15 cellular contexts compared by ENCODE assay signal in the genomic region with DNA sequence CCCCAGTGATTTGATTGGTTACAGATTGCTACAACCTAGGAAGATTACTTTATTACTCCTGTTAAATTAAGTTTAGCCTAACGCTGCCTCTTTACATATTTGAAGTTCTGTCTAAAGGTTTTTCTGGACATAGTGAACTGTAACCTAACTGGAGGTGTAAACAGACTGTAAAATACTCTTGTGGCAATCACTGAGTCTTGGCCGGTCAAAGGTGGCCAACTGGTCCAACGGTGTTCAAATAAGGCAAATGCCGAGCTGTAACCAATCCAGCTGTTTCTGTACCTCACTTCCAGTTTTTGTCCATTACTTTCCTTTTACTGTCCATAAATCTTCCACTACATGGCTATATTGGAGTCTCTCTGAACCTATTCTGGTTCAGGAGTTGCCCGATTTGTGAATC. TPM values are rescaled to one million over a fixed set of nuclear protein-coding genes. Genes with fewer than 3 reads are reported as not detected.
DNase-seq lines count a peak whose midpoint lies in the region; ATAC-seq and TF ChIP-seq lines count a peak whose summit lies in the region.
"Had no signal": no experiment of that assay in that cellular context is flagged by ENCODE, and none has a peak within 500 bp of the region (broad histone marks: within the 10 kb centered on the region; RNA-seq: fewer than 3 reads in every experiment).

No MANE protein-coding gene starts in this region.

- H2AFZ ChIP-seq in KMS-11 (ENCODE audit: low read depth) = no peak overlapping the region

- H4K20me1 ChIP-seq in KMS-11 (ENCODE audit: insufficient read depth) = no peaks in the 10 kb centered on the region

- H3K4me1 ChIP-seq in KMS-11 (ENCODE audit: low read depth, poor library complexity, severe bottlenecking) = peaks cover 81% of the 10 kb centered on the region
- H3K4me1 ChIP-seq in colonic mucosa = peaks cover 13% of the 10 kb centered on the region
- H3K4me1 ChIP-seq in mucosa of descending colon (ENCODE audit: low read depth) = peaks cover 42% of the 10 kb centered on the region
- peaks cover 30 to 52% (median 45%) of the 10 kb centered on the region in 4 donors for H3K4me1 ChIP-seq in transverse colon
- peaks cover 1% of the 10 kb centered on the region for H3K4me1 ChIP-seq in vagina

- H3K36me3 ChIP-seq in KMS-11 (ENCODE audit: insufficient read depth) = no peaks in the 10 kb centered on the region
- H3K36me3 ChIP-seq in colonic mucosa = no peaks in the 10 kb centered on the region
- H3K36me3 ChIP-seq in mucosa of descending colon (ENCODE audit: low read depth) = no peaks in the 10 kb centered on the region
- no peaks in the 10 kb centered on the region for H3K36me3 ChIP-seq in transverse colon
- no peaks in the 10 kb centered on the region for H3K36me3 ChIP-seq in vagina

- intact Hi-C loops in colonic mucosa (cut with DNase I) = no loop called here
- intact Hi-C loops in mucosa of descending colon (cut with DNase I, micrococcal nuclease) = no loop called here
- intact Hi-C loops in transverse colon (cut with DNase I; ENCODE audit: low total_unique reads) = no loop called here
- intact Hi-C loops in vagina (cut with DNase I) = no loop called here

- in situ Hi-C loops in transverse colon (cut with MboI; ENCODE audit: low pct_ligation_motif_present in 1 of 4, low pct_unique_long_range_greater_than_20kb in 1 of 4, low sequenced_read_pairs in 3 of 4) = no loop called here

- H3K9ac ChIP-seq in KMS-11 = no peak overlapping the region
- no peak overlapping the region for H3K9ac ChIP-seq in colonic mucosa (ENCODE audit: low read depth in 2 of 2, low read length in 2 of 2)

- H3K79me2 ChIP-seq in KMS-11 (ENCODE audit: insufficient read depth, low read depth) = no peaks in the 10 kb centered on the region

- H3K4me2 ChIP-seq in KMS-11 = peak overlapping the region; percentile 61; the same call in 1 of the 2 replicates

- H3K4me3 ChIP-seq in KMS-11 (IDR thresholded peaks at IDR 0.05; ENCODE audit: insufficient read depth, low read depth, low read length) = no peak overlapping the region
- no peak overlapping the region for H3K4me3 ChIP-seq in colonic mucosa
- no peak overlapping the region for H3K4me3 ChIP-seq in mucosa of descending colon
- H3K4me3 ChIP-seq in transverse colon = no peak overlapping the region
- no peak overlapping the region for H3K4me3 ChIP-seq in vagina

- DNase-seq in colonic mucosa (peak; percentile 77), mucosa of descending colon (peak in 2 of 3 donors; percentile 73 to 78), transverse colon (peak; percentile 71), vagina (ENCODE audit: extremely low spot score in 2 of 2) (no peak), kidney tubule cell (ENCODE audit: low spot score) (no peak)
- DNase-seq: EL, H7, IMR-90, NCI-H1417, NCI-H1930, NCI-H2171 treated with DMSO at 0.1 percent for 48 hours, NCI-H774 had no signal

- 16 to 51% methylated on average over 2 to 5 of the region's 5 CpGs for WGBS in transverse colon (ENCODE audit: low coverage in 1 of 2), 2 donors

- TF ChIP-seq CTCF in KMS-11 (conservative IDR thresholded peaks at IDR 0.05; ENCODE audit: low read depth, low read length) (no peak), colonic mucosa (IDR thresholded peaks at IDR 0.05) (no peak), mucosa of descending colon (IDR thresholded peaks at IDR 0.05) (no peak), transverse colon (IDR thresholded peaks at IDR 0.05) (no peak), vagina (IDR thresholded peaks at IDR 0.05) (no peak)

- no peak for TF ChIP-seq POLR2A in transverse colon (IDR thresholded peaks at IDR 0.05)
- TF ChIP-seq POLR2A in vagina (IDR thresholded peaks at IDR 0.05) = no peak

- peak; percentile 80 for ATAC-seq in mucosa of descending colon
- no peak for ATAC-seq in HG02840 (IDR thresholded peaks at IDR 0.05; ENCODE audit: low FRiP score, unreplicated experiment)
- ATAC-seq: Right ventricle myocardium inferior had no signal

- H3K27ac ChIP-seq in KMS-11 (peak overlapping the region; percentile 97), colonic mucosa (peak overlapping the region; percentile 66), transverse colon (peak overlapping the region; percentile 74 to 82 (median 78)), vagina (no peak overlapping the region)

- H3K27me3 ChIP-seq in KMS-11 (ENCODE audit: insufficient read depth, low read depth) (no peaks in the 10 kb centered on the region), colonic mucosa (no peaks in the 10 kb centered on the region), transverse colon (no peaks in the 10 kb centered on the region), vagina (no peaks in the 10 kb centered on the region)

- H3K9me3 ChIP-seq in colonic mucosa (no peaks in the 10 kb centered on the region), mucosa of descending colon (peaks cover 5% of the 10 kb centered on the region), transverse colon (no peaks in the 10 kb centered on the region), vagina (no peaks in the 10 kb centered on the region)

- peak; percentile 76 for TF ChIP-seq EP300 in transverse colon (IDR thresholded peaks at IDR 0.05; ENCODE audit: low read depth)

RNA-seq across cellular contexts. Expression of a gene that starts 57.3 kb away (rescaled TPM):
- total RNA-seq in colonic mucosa = 10 to 100 TPM; 18.4 to 23.2 TPM
- 10 to 100 TPM; 26.2 to 51.0 (median 32.9) TPM for total RNA-seq in mucosa of descending colon
- 10 to 100 TPM; 16.2 to 24.3 (median 20.7) TPM for total RNA-seq in transverse colon
- total RNA-seq in vagina = 22.6 TPM

Comparison
In these comparisons a context has a peak if more than half of its experiments do, and no peak if none do; other contexts are left out.
1. DNase-seq: peak in colonic mucosa (single experiment), mucosa of descending colon (2 of 3) and transverse colon (single experiment); none in vagina (0 of 2) and kidney tubule cell (single experiment).